Comparison of ENCODE assay signal across 20 cellular contexts in the genomic region with DNA sequence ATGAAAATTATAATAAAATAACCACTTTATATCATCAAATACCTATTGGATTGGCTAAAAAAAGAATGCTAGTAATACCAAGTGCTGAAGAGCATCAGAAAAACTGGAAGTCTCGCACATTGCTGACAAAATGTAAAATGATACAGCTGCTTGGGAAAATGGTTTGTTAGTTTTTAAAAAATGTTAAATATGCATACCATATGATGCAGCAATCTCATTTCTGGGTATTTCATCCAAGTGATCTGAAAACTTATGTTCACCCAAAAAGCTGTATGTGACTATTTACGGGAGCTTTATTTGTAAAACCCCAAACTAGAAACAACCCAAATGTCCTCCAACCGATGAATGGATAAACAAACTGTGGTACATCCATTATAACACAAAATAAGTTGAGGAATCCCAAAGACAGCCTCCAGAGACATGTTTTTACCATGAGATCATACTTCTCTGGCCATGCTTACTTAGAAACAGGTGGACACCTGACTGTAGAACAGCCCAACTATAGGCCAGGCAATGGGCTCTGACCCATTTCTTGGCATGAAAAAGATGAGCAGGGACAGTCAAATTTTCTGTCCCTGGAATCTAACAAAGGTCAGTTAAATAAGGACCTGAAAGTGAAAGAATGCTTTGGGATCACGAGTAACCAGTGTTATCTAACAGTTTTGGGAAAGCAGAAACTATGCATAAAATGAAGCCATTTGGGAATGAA.
"Had no signal": no experiment of that assay in that cellular context is flagged by ENCODE, and none has a peak within 500 bp of the region (broad histone marks: within the 10 kb centered on the region; RNA-seq: fewer than 3 reads in every experiment).

No MANE protein-coding gene starts in this region.

- H3K4me1 Mint-ChIP-seq: memory B cell, nephron progenitor cell had no signal

- H3K27me3 ChIP-seq: cardiac muscle cell, colonic mucosa, foreskin keratinocyte, left lung, sigmoid colon, suprapubic skin, upper lobe of left lung had no signal

- H3K36me3 ChIP-seq: cardiac muscle cell, colonic mucosa, left lung, sigmoid colon, suprapubic skin, upper lobe of left lung had no signal

- ATAC-seq: foreskin keratinocyte; left lung; stimulated activated naive CD8-positive, alpha-beta T cell treated with anti-CD3 and anti-CD28 coated beads, Interleukin-15, Interleukin-2, amounts not matched to agents 100 U/mL and 50 U/mL, for 24 hours had no signal

- DNase-seq: activated CD4-positive, alpha-beta T cell treated with anti-CD3 and anti-CD28 coated beads, Interleukin-2, amount 50 U/mL, for 1 hour; activated gamma-delta T cell; activated T-cell treated with anti-CD3 and anti-CD28 coated beads, Interleukin-2, amount 50 U/mL, for 1 hour; aorta; colonic mucosa; effector CD4-positive, alpha-beta T cell; head of caudate nucleus; left lung; nephron progenitor cell; sigmoid colon; stimulated activated CD4-positive, alpha-beta T cell treated with anti-CD3 and anti-CD28 coated beads, Interleukin-2, amount 100 ng/mL, for 48 hours; stimulated activated naive CD8-positive, alpha-beta T cell treated with anti-CD3 and anti-CD28 coated beads, Interleukin-15, Interleukin-2, amounts not matched to agents 100 U/mL and 50 U/mL, for 24 hours; T-helper 2 cell; upper lobe of left lung had no signal

- H3K27ac Mint-ChIP-seq: activated naive CD8-positive, alpha-beta T cell; memory B cell; nephron progenitor cell had no signal

- H3K4me1 ChIP-seq: colonic mucosa, foreskin keratinocyte, left lung, sigmoid colon, suprapubic skin, upper lobe of left lung had no signal

- H3K9me3 Mint-ChIP-seq: memory B cell had no signal

- H3K9me3 ChIP-seq: colonic mucosa, left lung, sigmoid colon, suprapubic skin, upper lobe of left lung had no signal

- H3K4me3 Mint-ChIP-seq: activated naive CD8-positive, alpha-beta T cell; memory B cell; nephron progenitor cell had no signal

- H3K4me3 ChIP-seq: cardiac muscle cell, colonic mucosa, left lung, sigmoid colon, SK-N-MC, suprapubic skin, upper lobe of left lung had no signal

- H3K36me3 Mint-ChIP-seq: memory B cell had no signal

- H3K27me3 Mint-ChIP-seq: activated naive CD8-positive, alpha-beta T cell; memory B cell had no signal

- H3K27ac ChIP-seq: cardiac muscle cell, colonic mucosa, foreskin keratinocyte, left lung, sigmoid colon, SK-N-MC, suprapubic skin, upper lobe of left lung had no signal
